Comparison of ENCODE assay signal across 36 cellular contexts in the genomic region with DNA sequence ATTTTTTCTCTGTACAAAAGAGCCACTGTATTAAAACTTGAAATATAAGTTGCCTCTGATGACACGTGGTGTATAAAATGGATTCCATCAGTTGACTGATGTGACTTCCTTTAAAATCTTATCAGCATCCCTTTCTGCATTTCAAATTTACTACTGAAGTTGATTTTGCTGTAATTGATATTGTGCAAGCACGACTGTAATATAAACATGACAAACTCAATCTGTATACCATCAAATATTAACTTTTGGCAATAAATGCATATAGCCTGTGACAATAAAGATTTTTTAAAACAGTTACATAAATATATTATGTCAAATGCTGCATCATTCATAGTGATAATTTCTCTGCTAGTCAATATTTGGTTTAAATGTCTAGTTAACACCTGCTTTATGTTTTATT. TPM values are rescaled to one million over a fixed set of nuclear protein-coding genes. Genes with fewer than 3 reads are reported as not detected.
"Had no signal": no experiment of that assay in that cellular context is flagged by ENCODE, and none has a peak within 500 bp of the region (broad histone marks: within the 10 kb centered on the region; RNA-seq: fewer than 3 reads in every experiment).

No MANE protein-coding gene starts in this region.

- H3K27me3 Mint-ChIP-seq: dendritic cell treated with granulocyte-macrophage colony-stimulating factor and Interleukin-4, amounts not matched to agents 40 ng/mL and 50 ng/mL, for 4 days had no signal

- H3K36me3 Mint-ChIP-seq: activated CD8-positive, alpha-beta memory T cell treated with anti-CD3 and anti-CD28 coated beads, Interleukin-2, amount 10 ng/mL, durations not matched to agents 7 days and 5 days; activated naive CD4-positive, alpha-beta T cell treated with anti-CD3 and anti-CD28 coated beads, Interleukin-2, amount 50 U/mL, for 24 hours; activated naive CD8-positive, alpha-beta T cell treated with anti-CD3 and anti-CD28 coated beads for 36 hours had no signal

- H3K4me3 ChIP-seq: adrenal gland, body of pancreas, coronary artery, dorsolateral prefrontal cortex, esophagus muscularis mucosa, gastrocnemius medialis had no signal

- H3K27ac ChIP-seq: body of pancreas, coronary artery, dorsolateral prefrontal cortex, esophagus muscularis mucosa, foreskin keratinocyte, gastrocnemius medialis, WERI-Rb-1 had no signal

- ATAC-seq: activated CD4-positive, CD25-positive, alpha-beta regulatory T cell treated with anti-CD3 and anti-CD28 coated beads, Interleukin-2, amount 50 U/mL, for 24 hours; activated CD8-positive, alpha-beta memory T cell treated with anti-CD3 and anti-CD28 coated beads, Interleukin-2, amount 10 ng/mL, durations not matched to agents 7 days and 5 days; activated CD8-positive, alpha-beta T cell treated with anti-CD3 and anti-CD28 coated beads, Interleukin-2, amount 10 ng/mL, durations not matched to agents 7 days and 5 days; activated naive CD8-positive, alpha-beta T cell treated with anti-CD3 and anti-CD28 coated beads, Interleukin-2, amount 50 U/mL, for 24 hours; body of pancreas; foreskin keratinocyte; gastrocnemius medialis; T-helper 17 cell had no signal

- H3K4me1 ChIP-seq: foreskin keratinocyte, gastrocnemius medialis had no signal

- H3K9me3 ChIP-seq: adrenal gland, body of pancreas, esophagus muscularis mucosa, gastrocnemius medialis had no signal

- DNase-seq: activated B cell treated with CpG ODN at 0.5 μM for 24 hours; activated CD4-positive, alpha-beta T cell treated with anti-CD3 and anti-CD28 coated beads for 48 hours; activated CD4-positive, alpha-beta T cell treated with anti-CD3 and anti-CD28 coated beads, Interleukin-2, amount 50 U/mL, for 1 hour; activated CD4-positive, alpha-beta T cell treated with anti-CD3 and anti-CD28 coated beads, Interleukin-2, amount 50 U/mL, for 48 hours; activated CD8-positive, alpha-beta memory T cell treated with anti-CD3 and anti-CD28 coated beads, Interleukin-2, amount 10 ng/mL, durations not matched to agents 7 days and 5 days; activated CD8-positive, alpha-beta memory T cell treated with anti-CD3 and anti-CD28 coated beads, Interleukin-2, amount 50 U/mL, for 4 hours; activated CD8-positive, alpha-beta T cell treated with anti-CD3 and anti-CD28 coated beads, Interleukin-2, amount 10 ng/mL, durations not matched to agents 7 days and 5 days; activated effector memory CD4-positive, alpha-beta T cell treated with anti-CD3 and anti-CD28 coated beads, Interleukin-2, amount 50 U/mL, for 16 hours; activated naive CD4-positive, alpha-beta T cell treated with anti-CD3 and anti-CD28 coated beads for 36 hours; activated naive CD8-positive, alpha-beta T cell treated with anti-CD3 and anti-CD28 coated beads for 36 hours; activated naive CD8-positive, alpha-beta T cell treated with anti-CD3 and anti-CD28 coated beads, Interleukin-2, amount 50 U/mL, for 24 hours; activated T-cell treated with anti-CD3 and anti-CD28 coated beads, Interleukin-2, amount 50 U/mL, for 1 hour; activated T-cell treated with anti-CD3 and anti-CD28 coated beads, Interleukin-2, amount 50 U/mL, for 48 hours; adrenal gland; amygdala; aorta; body of pancreas; caudate nucleus; dorsolateral prefrontal cortex; effector memory CD4-positive, alpha-beta T cell; endodermal cell; erythroblast; foreskin keratinocyte; gastrocnemius medialis; T-helper 1 cell; T-helper 17 cell; T1000; WERI-Rb-1 had no signal

- H3K4me1 Mint-ChIP-seq: activated B cell treated with CpG ODN at 0.5 μM for 24 hours; activated naive CD4-positive, alpha-beta T cell treated with anti-CD3 and anti-CD28 coated beads, Interleukin-2, amount 50 U/mL, for 24 hours; T-helper 17 cell had no signal

- H3K27me3 ChIP-seq: adrenal gland, body of pancreas, foreskin keratinocyte, gastrocnemius medialis had no signal

- H3K9me3 Mint-ChIP-seq: activated B cell treated with CpG ODN at 0.5 μM for 24 hours; activated naive CD4-positive, alpha-beta T cell treated with anti-CD3 and anti-CD28 coated beads for 36 hours; activated naive CD4-positive, alpha-beta T cell treated with anti-CD3 and anti-CD28 coated beads, Interleukin-2, amount 50 U/mL, for 24 hours; activated naive CD8-positive, alpha-beta T cell treated with anti-CD3 and anti-CD28 coated beads for 36 hours; activated naive CD8-positive, alpha-beta T cell treated with anti-CD3 and anti-CD28 coated beads, Interleukin-2, amount 50 U/mL, for 24 hours; activated T-helper 1 cell treated with anti-CD3 and anti-CD28 coated beads, Interleukin-12 subunit alpha, Interleukin-12 subunit beta, Interleukin-2, Interleukin-4 antibody, amounts not matched to agents 30 ng/mL and 10 ng/mL and 1 ng/mL, durations not matched to agents 14 hours and 24 hours and 36 hours; activated T-helper 2 cell treated with anti-CD3 and anti-CD28 coated beads, Interferon-gamma antibody, Interleukin-2, Interleukin-4, amounts not matched to agents 10 μg/mL and 5 μg/mL and 100 μg/mL, durations not matched to agents 14 hours and 24 hours and 36 hours; endodermal cell; T-helper 2 cell treated with Interferon-gamma antibody and Interleukin-4, amounts not matched to agents 5 μg/mL and 100 μg/mL, for 36 hours had no signal

- H3K4me3 Mint-ChIP-seq: activated B cell treated with CpG ODN at 0.5 μM for 24 hours; activated CD8-positive, alpha-beta memory T cell treated with anti-CD3 and anti-CD28 coated beads, Interleukin-2, amount 10 ng/mL, durations not matched to agents 7 days and 5 days; activated CD8-positive, alpha-beta T cell treated with anti-CD3 and anti-CD28 coated beads, Interleukin-2, amount 10 ng/mL, durations not matched to agents 7 days and 5 days; activated naive CD4-positive, alpha-beta T cell treated with anti-CD3 and anti-CD28 coated beads for 36 hours; activated naive CD4-positive, alpha-beta T cell treated with anti-CD3 and anti-CD28 coated beads, Interleukin-2, amount 50 U/mL, for 24 hours; activated naive CD8-positive, alpha-beta T cell treated with anti-CD3 and anti-CD28 coated beads for 36 hours; activated naive CD8-positive, alpha-beta T cell treated with anti-CD3 and anti-CD28 coated beads, Interleukin-2, amount 50 U/mL, for 24 hours; activated T-helper 1 cell treated with anti-CD3 and anti-CD28 coated beads, Interleukin-12 subunit alpha, Interleukin-12 subunit beta, Interleukin-2, Interleukin-4 antibody, amounts not matched to agents 30 ng/mL and 10 ng/mL and 1 ng/mL, durations not matched to agents 14 hours and 24 hours and 36 hours; dendritic cell treated with granulocyte-macrophage colony-stimulating factor and Interleukin-4, amounts not matched to agents 40 ng/mL and 50 ng/mL, for 4 days; endodermal cell; T-helper 17 cell; T-helper 2 cell treated with Interferon-gamma antibody and Interleukin-4, amounts not matched to agents 5 μg/mL and 100 μg/mL, for 36 hours had no signal

- H3K27ac Mint-ChIP-seq: activated B cell treated with CpG ODN at 0.5 μM for 24 hours; activated CD8-positive, alpha-beta memory T cell treated with anti-CD3 and anti-CD28 coated beads, Interleukin-2, amount 10 ng/mL, durations not matched to agents 7 days and 5 days; activated CD8-positive, alpha-beta T cell treated with anti-CD3 and anti-CD28 coated beads, Interleukin-2, amount 10 ng/mL, durations not matched to agents 7 days and 5 days; activated naive CD4-positive, alpha-beta T cell treated with anti-CD3 and anti-CD28 coated beads for 36 hours; activated naive CD4-positive, alpha-beta T cell treated with anti-CD3 and anti-CD28 coated beads, Interleukin-2, amount 50 U/mL, for 24 hours; activated naive CD8-positive, alpha-beta T cell treated with anti-CD3 and anti-CD28 coated beads for 36 hours; activated naive CD8-positive, alpha-beta T cell treated with anti-CD3 and anti-CD28 coated beads, Interleukin-2, amount 50 U/mL, for 24 hours; activated T-helper 1 cell treated with anti-CD3 and anti-CD28 coated beads, Interleukin-12 subunit alpha, Interleukin-12 subunit beta, Interleukin-2, Interleukin-4 antibody, amounts not matched to agents 30 ng/mL and 10 ng/mL and 1 ng/mL, durations not matched to agents 14 hours and 24 hours and 36 hours; activated T-helper 2 cell treated with anti-CD3 and anti-CD28 coated beads, Interferon-gamma antibody, Interleukin-2, Interleukin-4, amounts not matched to agents 10 μg/mL and 5 μg/mL and 100 μg/mL, durations not matched to agents 14 hours and 24 hours and 36 hours; endodermal cell; T-helper 17 cell; T-helper 2 cell treated with Interferon-gamma antibody and Interleukin-4, amounts not matched to agents 5 μg/mL and 100 μg/mL, for 36 hours had no signal

- H3K36me3 ChIP-seq: gastrocnemius medialis, WERI-Rb-1 had no signal

RNA-seq across cellular contexts. Expression of a gene that starts 7.8 kb away (rescaled TPM):
- total RNA-seq: activated B cell treated with CpG ODN at 0.5 μM for 24 hours had no signal
